Comparison of ENCODE assay signal across 8 cellular contexts in genomic region chr7:21898265-21898930, GRCh38. TPM values are rescaled to one million over a fixed set of nuclear protein-coding genes. Genes with fewer than 3 reads are reported as not detected.
DNase-seq lines count a peak whose midpoint lies in the region; ATAC-seq and TF ChIP-seq lines count a peak whose summit lies in the region.

No MANE protein-coding gene starts in this region.

- no peaks in the 10 kb centered on the region for H3K27me3 ChIP-seq in Loucy (ENCODE audit: insufficient read depth, low read length, poor library complexity, severe bottlenecking)
- no peaks in the 10 kb centered on the region for H3K27me3 ChIP-seq in right lobe of liver

- WGBS in right lobe of liver (ENCODE audit: insufficient coverage, low coverage, low lambda C conversion rate, missing lambda C conversion rate), result 77% methylated on average over 16 of the region's 17 CpGs

- no peaks in the 10 kb centered on the region for H3F3A ChIP-seq in Loucy (ENCODE audit: low read depth)

- intact Hi-C loops in right lobe of liver (cut with DNase I), result no loop called here

- H3K9me2 ChIP-seq in Loucy (replicated peaks; ENCODE audit: low read depth, low read length), result no peaks in the 10 kb centered on the region

- DNase-seq in right lobe of liver (no peak), superior temporal gyrus (ENCODE audit: extremely low spot score) (no peak), cerebellum (ENCODE audit: low spot score) (no peak), NCI-H187 treated with DMSO at 0.1 percent for 48 hours (lab: John Stamatoyannopoulos, UW) (no peak), mesenteric fat pad (ENCODE audit: low spot score) (no peak)

- TF ChIP-seq CTCF in Loucy (conservative IDR thresholded peaks at IDR 0.05; ENCODE audit: low read length) (no peak), right lobe of liver (IDR thresholded peaks at IDR 0.05) (no peak)

- no peaks in the 10 kb centered on the region for H3K9me3 ChIP-seq in Loucy (ENCODE audit: insufficient read depth, low read depth, low read length)
- H3K9me3 ChIP-seq in right lobe of liver, result no peaks in the 10 kb centered on the region

- peak overlapping the region; percentile 21 for H3K4me3 ChIP-seq in Loucy (ENCODE audit: low read length, poor library complexity, severe bottlenecking)
- no peak overlapping the region for H3K4me3 ChIP-seq in right lobe of liver

- H4K20me1 ChIP-seq in Loucy (ENCODE audit: insufficient read depth, low read length, poor library complexity, severe bottlenecking), result no peaks in the 10 kb centered on the region

- H3K36me3 ChIP-seq in Loucy (ENCODE audit: insufficient read depth, low read length) (peaks cover 17% of the 10 kb centered on the region; the same call in 1 of the 2 replicates), right lobe of liver (no peaks in the 10 kb centered on the region)

- TF ChIP-seq POLR2A in right lobe of liver (IDR thresholded peaks at IDR 0.05), result no peak

- peak overlapping the region; percentile 6 for H3K9ac ChIP-seq in Loucy (ENCODE audit: low read depth, low read length, poor library complexity, severe bottlenecking)

- H3K27ac ChIP-seq in right lobe of liver, result no peak overlapping the region

- ATAC-seq in GM18508 (IDR thresholded peaks at IDR 0.05; ENCODE audit: insufficient read depth, unreplicated experiment), result peak; percentile 92
- peak; percentile 90 for ATAC-seq in GM21737 (IDR thresholded peaks at IDR 0.05; ENCODE audit: unreplicated experiment)
- ATAC-seq in right lobe of liver, result peak in 3 of 4 donors; percentile 30 to 72 (median 50)

- H3K4me2 ChIP-seq in Loucy (ENCODE audit: low read depth, low read length, poor library complexity, severe bottlenecking), result peak overlapping the region; percentile 38

- peaks cover 27% of the 10 kb centered on the region for H3K4me1 ChIP-seq in Loucy (ENCODE audit: insufficient read depth, low read length, poor library complexity, severe bottlenecking)
- no peaks in the 10 kb centered on the region for H3K4me1 ChIP-seq in right lobe of liver

- peak overlapping the region; percentile 28 for H2AFZ ChIP-seq in Loucy (ENCODE audit: low read length)

- no peaks in the 10 kb centered on the region for H3K79me2 ChIP-seq in Loucy (ENCODE audit: insufficient read depth, low read length)

RNA-seq across cellular contexts. Expression of gene CDCA7L, which starts 47.3 kb away (rescaled TPM):
- total RNA-seq in right lobe of liver (1 to 10 TPM; 3.3 to 6.0 (median 4.3) TPM), cerebellum (24.7 TPM), mesenteric fat pad (10.9 TPM)
